In genomic region chr16:68839831-68840230, GRCh38 we compare ENCODE assay signal across 27 cellular contexts. TPM values are rescaled to one million over a fixed set of nuclear protein-coding genes. Genes with fewer than 3 reads are reported as not detected.
A peak's percentile ranks its signal among the peaks of the same experiment; 100 is the strongest.
DNase-seq lines count a peak whose midpoint lies in the region; TF ChIP-seq lines count a peak whose summit lies in the region.
"Had no signal": no experiment of that assay in that cellular context is flagged by ENCODE, and none has a peak within 500 bp of the region (broad histone marks: within the 10 kb centered on the region; RNA-seq: fewer than 3 reads in every experiment).

No MANE protein-coding gene starts in this region.

- H3K27me3 Mint-ChIP-seq in nephron (ENCODE audit: low read depth): peaks cover 7% of the 10 kb centered on the region

- H3K9me3 Mint-ChIP-seq in nephron: no peaks in the 10 kb centered on the region
- H3K9me3 Mint-ChIP-seq: CD4-positive, alpha-beta memory T cell; H9 had no signal

- no peaks in the 10 kb centered on the region for H3K36me3 Mint-ChIP-seq in nephron (ENCODE audit: low read depth)

- DNase-seq in AG10803 (ENCODE audit: low read depth) (peak; percentile 48), GM04504 (ENCODE audit: low read depth) (peak; percentile 45), fibroblast of villous mesenchyme (ENCODE audit: low read depth) (peak; percentile 36), NCI-H446 (lab: John Stamatoyannopoulos, UW) (no peak), mucosa of gallbladder (ENCODE audit: low spot score) (no peak), T-helper 9 cell (no peak)
- DNase-seq in activated naive CD4-positive, alpha-beta T cell (lab: John Stamatoyannopoulos, UW): no peak
- DNase-seq: AML-193; C1 segment of cervical spinal cord; CD4-positive, alpha-beta memory T cell; COR-L47; DMS53; GF-D8; GM23248; H9; KBM-7; MG63; NCI-H1105 treated with DMSO at 0.1 percent for 48 hours; NCI-H146; NCI-H1930; NCI-H2107; NCI-H446 treated with DMSO at 0.1 percent for 48 hours; NCI-H526; OCI-M1; SHP77 treated with DMSO at 0.1 percent for 48 hours had no signal

- peaks cover 21% of the 10 kb centered on the region for H3K4me1 Mint-ChIP-seq in nephron

- H3K27ac Mint-ChIP-seq in nephron: peak overlapping the region; percentile 72 to 99 (median 97)
- H3K27ac Mint-ChIP-seq: H9 had no signal

- H3K4me3 ChIP-seq in AG10803 (ENCODE audit: low read length): no peak overlapping the region
- no peak overlapping the region for H3K4me3 ChIP-seq in fibroblast of villous mesenchyme (ENCODE audit: low read depth, low read length)
- H3K4me3 ChIP-seq: GM23248, MG63, Peyer's patch had no signal

- TF ChIP-seq CTCF in AG10803 (conservative IDR thresholded peaks at IDR 0.05; ENCODE audit: low read length) (no peak), fibroblast of villous mesenchyme (IDR thresholded peaks at IDR 0.05; ENCODE audit: insufficient read depth, low read depth, low read length) (no peak), nephron (IDR thresholded peaks at IDR 0.05; ENCODE audit: unreplicated experiment in 3 of 3) (no peak)

- H3K4me3 Mint-ChIP-seq in nephron: peak overlapping the region in 2 of 3 experiments; percentile 53 to 55
- H3K4me3 Mint-ChIP-seq: H9 had no signal

RNA-seq across cellular contexts. Expression of gene TANGO6, which starts 3.5 kb away (rescaled TPM):
- total RNA-seq in fibroblast of villous mesenchyme (26.4 and 37.1 TPM in 2 replicates), mucosa of gallbladder (11.0 TPM)

Comparison
In these comparisons a context has a peak if more than half of its experiments do, and no peak if none do; other contexts are left out.
1. DNase-seq: peak in AG10803 (single experiment), GM04504 (single experiment) and fibroblast of villous mesenchyme (single experiment); none in NCI-H446 (0 of 2), activated naive CD4-positive, alpha-beta T cell (0 of 4), mucosa of gallbladder (single experiment) and T-helper 9 cell (single experiment).